13 cellular contexts compared by ENCODE assay signal in genomic region chr3:42491876-42492507, GRCh38. TPM values are rescaled to one million over a fixed set of nuclear protein-coding genes. Genes with fewer than 3 reads are reported as not detected.
DNase-seq lines count a peak whose midpoint lies in the region; ATAC-seq and TF ChIP-seq lines count a peak whose summit lies in the region.
"Had no signal": no experiment of that assay in that cellular context is flagged by ENCODE, and none has a peak within 500 bp of the region (broad histone marks: within the 10 kb centered on the region; RNA-seq: fewer than 3 reads in every experiment).

No MANE protein-coding gene starts in this region.

- no peaks in the 10 kb centered on the region for H3K27me3 ChIP-seq in hepatocyte
- H3K27me3 ChIP-seq: spleen had no signal

- H2AFZ ChIP-seq in hepatocyte, result no peak overlapping the region

- intact Hi-C loops in sciatic nerve (cut with DNase I), result no loop called here

- TF ChIP-seq CTCF in hepatocyte (IDR thresholded peaks at IDR 0.05; ENCODE audit: poor library complexity), result no peak

- no peak overlapping the region for H3K4me3 ChIP-seq in hepatocyte
- H3K4me3 ChIP-seq: spleen, thoracic aorta had no signal

- peaks cover 6% of the 10 kb centered on the region for H3K4me1 ChIP-seq in hepatocyte (ENCODE audit: insufficient read depth)

- H3K79me2 ChIP-seq in hepatocyte, result no peaks in the 10 kb centered on the region

- no peak overlapping the region for H3K27ac ChIP-seq in hepatocyte

- no peak overlapping the region for H3K4me2 ChIP-seq in hepatocyte

- H3K9me2 ChIP-seq in hepatocyte (replicated peaks; ENCODE audit: insufficient read depth), result no peaks in the 10 kb centered on the region

- no peaks in the 10 kb centered on the region for H3K36me3 ChIP-seq in hepatocyte (replicated peaks; ENCODE audit: insufficient read depth, low read depth)
- H3K36me3 ChIP-seq: spleen, thoracic aorta had no signal

- H4K20me1 ChIP-seq in hepatocyte (ENCODE audit: insufficient read depth, poor library complexity, severe bottlenecking), result no peaks in the 10 kb centered on the region

- DNase-seq in SIG-M5 treated with dmso at 0.1 percent for 504 hours (lab: John Stamatoyannopoulos, UW; ENCODE audit: unreplicated experiment) (peak; percentile 29), SIG-M5 (lab: John Stamatoyannopoulos, UW) (no peak), MV-4-11 (lab: John Stamatoyannopoulos, UW) (peak; percentile 66), ecto neural progenitor cell (ENCODE audit: low spot score) (peak; percentile 18), sciatic nerve (ENCODE audit: low spot score) (no peak), NCI-H510A treated with DMSO at 0.1 percent for 48 hours (lab: John Stamatoyannopoulos, UW) (no peak), hepatocyte (ENCODE audit: low spot score) (no peak), NCI-H524 (lab: John Stamatoyannopoulos, UW) (no peak)
- DNase-seq: activated CD4-positive, CD25-positive, alpha-beta regulatory T cell; amniotic stem cell; NCI-H748 treated with DMSO at 0.1 percent for 48 hours; spleen had no signal

- WGBS in hepatocyte (ENCODE audit: low lambda C conversion rate, missing lambda C conversion rate), result 98% methylated on average over 3 of the region's 3 CpGs

- ATAC-seq in sciatic nerve, result peak; percentile 41

- H3K9me3 ChIP-seq in hepatocyte (ENCODE audit: low read depth), result no peaks in the 10 kb centered on the region
- H3K9me3 ChIP-seq: thoracic aorta had no signal

RNA-seq across cellular contexts. Expression of gene VIPR1, which starts 10.5 kb away (rescaled TPM):
- 5.8 TPM for total RNA-seq in sciatic nerve
- total RNA-seq in hepatocyte, result 12.2 and 19.2 TPM in 2 replicates
- 17.3 and 17.5 TPM in 2 replicates for polyA plus RNA-seq in hepatocyte

Comparison
In these comparisons a context has a peak if more than half of its experiments do, and no peak if none do; other contexts are left out.
1. DNase-seq: peak in SIG-M5 treated with dmso at 0.1 percent for 504 hours (single experiment), MV-4-11 (single experiment) and ecto neural progenitor cell (single experiment); none in SIG-M5 (single experiment), sciatic nerve (single experiment), NCI-H510A treated with DMSO at 0.1 percent for 48 hours (single experiment), hepatocyte (single experiment) and NCI-H524 (0 of 2).